In genomic region chr11:8731647-8732188, GRCh38 we compare ENCODE assay signal across 14 cellular contexts. TPM values are rescaled to one million over a fixed set of nuclear protein-coding genes. Genes with fewer than 3 reads are reported as not detected.
A peak's percentile ranks its signal among the peaks of the same experiment; 100 is the strongest.
DNase-seq lines count a peak whose midpoint lies in the region; ATAC-seq, FAIRE-seq and TF ChIP-seq lines count a peak whose summit lies in the region.
"Had no signal": no experiment of that assay in that cellular context is flagged by ENCODE, and none has a peak within 500 bp of the region (broad histone marks: within the 10 kb centered on the region; RNA-seq: fewer than 3 reads in every experiment).

No MANE protein-coding gene starts in this region.

- WGBS in sigmoid colon, 2 donors: 75 to 95% methylated on average over 3 of the region's 3 CpGs

- in situ Hi-C loops in brain microvascular endothelial cell (cut with HindIII; ENCODE audit: low pct_ligation_motif_present, low sequenced_read_pairs): no loop called here

- H3K36me3 ChIP-seq in sigmoid colon (peaks cover 0 to 23% (median 0%) of the 10 kb centered on the region in 4 donors), brain microvascular endothelial cell (replicated peaks) (no peaks in the 10 kb centered on the region)

- no peaks in the 10 kb centered on the region for H3K9me3 ChIP-seq in sigmoid colon

- FAIRE-seq in GM12891 (lab: Jason Lieb, UNC): peak; percentile 62

- peaks cover 0 to 82% (median 78%) of the 10 kb centered on the region in 4 donors for H3K4me1 ChIP-seq in sigmoid colon

- intact Hi-C loops in sigmoid colon (cut with DNase I): no loop called here

- peak; percentile 38 for ATAC-seq in HG02759 (IDR thresholded peaks at IDR 0.05; ENCODE audit: unreplicated experiment)
- ATAC-seq in HG03280 (IDR thresholded peaks at IDR 0.05; ENCODE audit: unreplicated experiment): no peak
- ATAC-seq in HG03378 (IDR thresholded peaks at IDR 0.05; ENCODE audit: unreplicated experiment): no peak
- ATAC-seq: naive thymus-derived CD8-positive, alpha-beta T cell; T-cell had no signal

- no peak for TF ChIP-seq EP300 in sigmoid colon (IDR thresholded peaks at IDR 0.05)

- TF ChIP-seq POLR2A in GM12891 (IDR thresholded peaks at IDR 0.05; ENCODE audit: low read depth, low read length) (no peak), sigmoid colon (IDR thresholded peaks at IDR 0.05) (no peak)

- TF ChIP-seq CTCF in sigmoid colon (IDR thresholded peaks at IDR 0.05) (no peak), brain microvascular endothelial cell (IDR thresholded peaks at IDR 0.05; ENCODE audit: low read depth, low read length, missing control alignments) (no peak)

- DNase-seq in GM12891 (ENCODE audit: insufficient read length, low spot score) (no peak), sigmoid colon (no peak), brain microvascular endothelial cell (no peak), cerebellar cortex (ENCODE audit: low spot score) (no peak)
- DNase-seq: activated CD4-positive, alpha-beta T cell treated with anti-CD3 and anti-CD28 coated beads, Interleukin-2, amount 50 U/mL, for 1 hour; DMS79 treated with DMSO at 0.1 percent for 48 hours; Karpas-422; NCI-H2081; T-cell had no signal

- H3K4me3 ChIP-seq in sigmoid colon (no peak overlapping the region), brain microvascular endothelial cell (ENCODE audit: low read depth, low read length) (no peak overlapping the region)

- peak overlapping the region; percentile 5 for H3K27ac ChIP-seq in cingulate gyrus (ENCODE audit: low read depth, low read length)
- peak overlapping the region; percentile 90 to 98 (median 96) for H3K27ac ChIP-seq in sigmoid colon
- no peak overlapping the region for H3K27ac ChIP-seq in brain microvascular endothelial cell

- H3K27me3 ChIP-seq in sigmoid colon: no peaks in the 10 kb centered on the region
- H3K27me3 ChIP-seq in brain microvascular endothelial cell (replicated peaks): no peaks in the 10 kb centered on the region

TF ChIP-seq in GM12891, 5 proteins besides CTCF, POLR2A, EP300 and RAD21:
- TF ChIP-seq POLR2AphosphoS5 (IDR thresholded peaks at IDR 0.05; ENCODE audit: low read depth, low read length) (no peak), TAF1 (IDR thresholded peaks at IDR 0.05; ENCODE audit: low read depth, low read length) (no peak), SPI1 (IDR thresholded peaks at IDR 0.05; ENCODE audit: low read depth, low read length) (no peak)

RNA-seq across cellular contexts. Expression of gene RPL27A, which starts 49.1 kb away (rescaled TPM):
- polyA plus RNA-seq in GM12891 (2012; ENCODE audit: low read depth, missing spikeins): 4,794 TPM
- total RNA-seq in sigmoid colon: 1,000 to 10,000 TPM; 1,472 to 2,262 (median 1,872) TPM
- 1,000 to 10,000 TPM; 3,631 to 4,200 (median 4,078) TPM for polyA plus RNA-seq in sigmoid colon

RNA-seq across cellular contexts. Expression of gene TRIM66, which starts 49.3 kb away (rescaled TPM):
- polyA plus RNA-seq in GM12891 (2012; ENCODE audit: low read depth, missing spikeins): 8.3 TPM
- total RNA-seq in sigmoid colon: 10 to 100 TPM in 2 of 4 donors, 1 to 10 TPM in 2; 1.8 to 24.4 (median 10.2) TPM
- polyA plus RNA-seq in sigmoid colon: 1 to 10 TPM in 2 of 3 donors, under 1 TPM in 1; 0.60 to 4.9 (median 2.3) TPM
